Comparison of ENCODE assay signal across 1 cellular context in the genomic region with DNA sequence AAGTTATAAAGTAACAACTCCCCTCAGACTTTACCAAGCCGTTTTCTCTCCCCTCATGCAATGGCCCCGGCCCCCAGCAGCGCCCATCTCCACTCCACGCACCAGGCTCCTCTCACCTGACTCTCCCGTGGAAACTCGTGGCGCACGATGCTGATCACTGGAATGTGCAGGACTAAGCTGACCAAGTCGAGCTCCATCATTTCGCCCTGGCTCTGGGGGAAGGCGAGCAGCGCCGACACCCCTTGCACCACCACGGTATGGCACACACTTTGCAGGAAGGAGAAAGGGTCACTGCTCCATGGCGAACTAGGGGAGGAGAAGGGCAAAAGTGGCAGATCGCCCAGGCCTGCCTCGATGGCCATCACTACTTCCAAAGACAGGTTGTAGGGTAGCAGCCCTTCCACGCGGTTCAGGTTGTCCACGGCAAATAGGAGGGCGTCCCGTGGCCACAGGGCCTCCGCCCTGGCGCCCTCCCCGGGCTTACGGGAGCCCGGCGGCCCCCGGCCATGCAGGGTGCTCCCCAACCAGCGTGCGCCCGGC.
TF ChIP-seq lines count a peak whose summit lies in the region.

No MANE protein-coding gene starts in this region.

TF ChIP-seq in SK-N-SH, 30 proteins besides CTCF, POLR2A, EP300 and RAD21:
- TF ChIP-seq TCF12 (IDR thresholded peaks at IDR 0.05) (no peak), TEAD4 (IDR thresholded peaks at IDR 0.05; ENCODE audit: borderline replicate concordance, insufficient read depth) (no peak), TAF1 (IDR thresholded peaks at IDR 0.05; ENCODE audit: borderline replicate concordance, low read depth, low read length) (no peak), NFIC (IDR thresholded peaks at IDR 0.05; ENCODE audit: borderline replicate concordance) (no peak), EZH2phosphoT487 (IDR thresholded peaks at IDR 0.05; ENCODE audit: borderline replicate concordance, low read depth) (no peak), SIN3A (IDR thresholded peaks at IDR 0.05; ENCODE audit: borderline replicate concordance, low read depth, low read length) (no peak), FOXJ3 (CRISPR knock-in tag; IDR thresholded peaks at IDR 0.05) (no peak), GABPA (IDR thresholded peaks at IDR 0.05; ENCODE audit: low read depth) (no peak), RXRA (IDR thresholded peaks at IDR 0.05; ENCODE audit: borderline replicate concordance, low read depth) (no peak), FOSL2 (IDR thresholded peaks at IDR 0.05; ENCODE audit: borderline replicate concordance, low read depth) (no peak), ELF1 (IDR thresholded peaks at IDR 0.05) (no peak)
- TF ChIP-seq, protein P1, sequence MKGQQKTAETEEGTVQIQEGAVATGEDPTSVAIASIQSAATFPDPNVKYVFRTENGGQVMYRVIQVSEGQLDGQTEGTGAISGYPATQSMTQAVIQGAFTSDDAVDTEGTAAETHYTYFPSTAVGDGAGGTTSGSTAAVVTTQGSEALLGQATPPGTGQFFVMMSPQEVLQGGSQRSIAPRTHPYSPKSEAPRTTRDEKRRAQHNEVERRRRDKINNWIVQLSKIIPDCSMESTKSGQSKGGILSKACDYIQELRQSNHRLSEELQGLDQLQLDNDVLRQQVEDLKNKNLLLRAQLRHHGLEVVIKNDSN (IDR thresholded peaks at IDR 0.05; ENCODE audit: borderline replicate concordance, low read depth): no peak
- TF ChIP-seq, protein P2, sequence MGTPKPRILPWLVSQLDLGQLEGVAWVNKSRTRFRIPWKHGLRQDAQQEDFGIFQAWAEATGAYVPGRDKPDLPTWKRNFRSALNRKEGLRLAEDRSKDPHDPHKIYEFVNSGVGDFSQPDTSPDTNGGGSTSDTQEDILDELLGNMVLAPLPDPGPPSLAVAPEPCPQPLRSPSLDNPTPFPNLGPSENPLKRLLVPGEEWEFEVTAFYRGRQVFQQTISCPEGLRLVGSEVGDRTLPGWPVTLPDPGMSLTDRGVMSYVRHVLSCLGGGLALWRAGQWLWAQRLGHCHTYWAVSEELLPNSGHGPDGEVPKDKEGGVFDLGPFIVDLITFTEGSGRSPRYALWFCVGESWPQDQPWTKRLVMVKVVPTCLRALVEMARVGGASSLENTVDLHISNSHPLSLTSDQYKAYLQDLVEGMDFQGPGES (IDR thresholded peaks at IDR 0.05; ENCODE audit: low read depth, low read length): no peak
